Comparison of ENCODE assay signal across 4 cellular contexts in genomic region chr3:1171320-1171719, GRCh38.
"Had no signal": no experiment of that assay in that cellular context is flagged by ENCODE, and none has a peak within 500 bp of the region (broad histone marks: within the 10 kb centered on the region; RNA-seq: fewer than 3 reads in every experiment).

No MANE protein-coding gene starts in this region.

- H2AFZ ChIP-seq: GM23338 had no signal

- DNase-seq: H9, HCEC 1CT, IMR-90 had no signal

- H3K4me2 ChIP-seq: GM23338 had no signal

- H3K4me3 ChIP-seq: GM23338 had no signal

- ATAC-seq: GM23338 had no signal
